Comparison of ENCODE assay signal across 17 cellular contexts in genomic region chr13:104296301-104296700, GRCh38.
DNase-seq lines count a peak whose midpoint lies in the region; ATAC-seq and TF ChIP-seq lines count a peak whose summit lies in the region.
"Had no signal": no experiment of that assay in that cellular context is flagged by ENCODE, and none has a peak within 500 bp of the region (broad histone marks: within the 10 kb centered on the region; RNA-seq: fewer than 3 reads in every experiment).

No MANE protein-coding gene starts in this region.

- POLR2A ChIA-PET in SK-N-SH (lab: Yijun Ruan, JAX), result interaction anchor here (0.7 kb wide), 1 partner anchor 16 kb away, joined by 3 read pairs; no protein-coding TSS in a partner anchor

- H4K20me1 ChIP-seq in SK-N-SH (ENCODE audit: insufficient read depth) (no peaks in the 10 kb centered on the region), GM23338 (replicated peaks; ENCODE audit: insufficient read depth) (no peaks in the 10 kb centered on the region)

- no peak overlapping the region for H3K4me3 ChIP-seq in SK-N-SH (ENCODE audit: low read depth in 2 of 2, low read length in 1 of 2)
- H3K4me3 ChIP-seq in GM23338, result no peak overlapping the region
- H3K4me3 ChIP-seq: HAP-1 had no signal

- H3K4me2 ChIP-seq in SK-N-SH, result no peak overlapping the region
- H3K4me2 ChIP-seq in GM23338, result no peak overlapping the region

- H3K27ac ChIP-seq in SK-N-SH (ENCODE audit: low read depth in 2 of 2, low read length in 1 of 2) (peak overlapping the region in 1 of 2 experiments; percentile 34; a peak in 1 of 4 replicates), GM23338 (ENCODE audit: low read depth) (no peak overlapping the region)
- H3K27ac ChIP-seq: C4-2B had no signal

- 63% methylated on average over 1 of the region's 1 CpG for WGBS in SK-N-SH (ENCODE audit: low lambda C conversion rate)

- H3K4me3 Mint-ChIP-seq in GM23338, result no peak overlapping the region
- H3K4me3 Mint-ChIP-seq in activated T-helper 17 cell treated with anti-CD3 and anti-CD28 coated beads, Interleukin-2, amount 50 U/mL, for 72 hours, result no peak overlapping the region
- H3K4me3 Mint-ChIP-seq: CD4-positive, alpha-beta memory T cell had no signal

- H3K27ac Mint-ChIP-seq in GM23338, result no peak overlapping the region
- no peak overlapping the region for H3K27ac Mint-ChIP-seq in activated T-helper 17 cell treated with anti-CD3 and anti-CD28 coated beads, Interleukin-2, amount 50 U/mL, for 72 hours
- H3K27ac Mint-ChIP-seq: CD4-positive, alpha-beta memory T cell had no signal

- intact Hi-C loops in sciatic nerve (cut with DNase I), result no loop called here

- H3F3A ChIP-seq in SK-N-SH (replicated peaks; ENCODE audit: insufficient read depth) (no peaks in the 10 kb centered on the region), GM23338 (replicated peaks; ENCODE audit: low read depth) (no peaks in the 10 kb centered on the region)

- no peak for DNase-seq in SK-N-SH
- no peak for DNase-seq in GM23338 (ENCODE audit: low spot score)
- DNase-seq in fibroblast of peridontal ligament (ENCODE audit: extremely low read depth), result peak; percentile 7
- DNase-seq in sciatic nerve (ENCODE audit: low spot score), result no peak
- DNase-seq in SHP77 (lab: John Stamatoyannopoulos, UW), result no peak
- DNase-seq in NAMALWA (ENCODE audit: low spot score), result no peak
- DNase-seq: 8988T; AML-193; CD4-positive, alpha-beta memory T cell; COR-L47; DMS153; DMS79 treated with DMSO at 0.1 percent for 48 hours; EL had no signal

- H3K4me1 Mint-ChIP-seq in GM23338, result peaks cover 4% of the 10 kb centered on the region; the same call in 1 of the 3 replicates
- no peaks in the 10 kb centered on the region for H3K4me1 Mint-ChIP-seq in activated T-helper 17 cell treated with anti-CD3 and anti-CD28 coated beads, Interleukin-2, amount 50 U/mL, for 72 hours
- H3K4me1 Mint-ChIP-seq: CD4-positive, alpha-beta memory T cell had no signal

- peaks cover 0 to 2% of the 10 kb centered on the region in 2 experiments; a peak in 2 of 4 replicates for H3K4me1 ChIP-seq in SK-N-SH (ENCODE audit: control insufficient read depth in 1 of 2, insufficient read depth in 2 of 2, low read depth in 1 of 2, low read length in 1 of 2)
- no peaks in the 10 kb centered on the region for H3K4me1 ChIP-seq in GM23338 (ENCODE audit: insufficient read depth)
- H3K4me1 ChIP-seq: HAP-1 had no signal

- no peak for TF ChIP-seq CTCF in SK-N-SH (IDR thresholded peaks at IDR 0.05)
- no peak for TF ChIP-seq CTCF in GM23338 (conservative IDR thresholded peaks at IDR 0.05; ENCODE audit: low read depth in 2 of 2)

- H3K27me3 ChIP-seq in SK-N-SH (ENCODE audit: insufficient read depth), result no peaks in the 10 kb centered on the region
- no peaks in the 10 kb centered on the region for H3K27me3 ChIP-seq in GM23338 (ENCODE audit: insufficient read depth)

- H3K9me2 ChIP-seq in SK-N-SH (no peaks in the 10 kb centered on the region), GM23338 (ENCODE audit: insufficient read depth) (no peaks in the 10 kb centered on the region)

- CTCF ChIA-PET in SK-N-SH (lab: Yijun Ruan, JAX), result no interaction called here

- ATAC-seq in SK-N-SH treated with all-trans-retinoic acid at 6 μM for 48 hours (no peak), GM23338 (no peak), sciatic nerve (peak; percentile 30)
- ATAC-seq in activated T-helper 17 cell treated with anti-CD3 and anti-CD28 coated beads, Interleukin-2, amount 50 U/mL, for 72 hours (replicated peaks), result no peak

- H2AFZ ChIP-seq in SK-N-SH (ENCODE audit: low read depth) (no peak overlapping the region), GM23338 (peak overlapping the region; percentile 56)

- H3K36me3 ChIP-seq in SK-N-SH (replicated peaks in 1 of 2; ENCODE audit: control insufficient read depth in 1 of 2, insufficient read depth in 2 of 2, low read length in 1 of 2) (no peaks in the 10 kb centered on the region), GM23338 (ENCODE audit: insufficient read depth) (no peaks in the 10 kb centered on the region)
- H3K36me3 ChIP-seq: HAP-1 had no signal

- no peak overlapping the region for H3K9ac ChIP-seq in SK-N-SH

- H3K9me3 Mint-ChIP-seq in GM23338, result no peaks in the 10 kb centered on the region
- peaks cover 7% of the 10 kb centered on the region for H3K9me3 Mint-ChIP-seq in activated T-helper 17 cell treated with anti-CD3 and anti-CD28 coated beads, Interleukin-2, amount 50 U/mL, for 72 hours

- no peaks in the 10 kb centered on the region for H3K9me3 ChIP-seq in SK-N-SH
- H3K9me3 ChIP-seq: HAP-1 had no signal

- H3K79me2 ChIP-seq in SK-N-SH (ENCODE audit: insufficient read depth), result no peaks in the 10 kb centered on the region
- H3K79me2 ChIP-seq in GM23338 (replicated peaks; ENCODE audit: insufficient read depth), result no peaks in the 10 kb centered on the region

- no peaks in the 10 kb centered on the region for H3K27me3 Mint-ChIP-seq in GM23338 (ENCODE audit: insufficient read depth, low read depth, poor library complexity)
- H3K27me3 Mint-ChIP-seq in activated T-helper 17 cell treated with anti-CD3 and anti-CD28 coated beads, Interleukin-2, amount 50 U/mL, for 72 hours, result no peaks in the 10 kb centered on the region
- H3K27me3 Mint-ChIP-seq: CD4-positive, alpha-beta memory T cell had no signal

- TF ChIP-seq EP300 in SK-N-SH (IDR thresholded peaks at IDR 0.05; ENCODE audit: borderline replicate concordance in 1 of 2, low read depth in 1 of 2, low read length in 1 of 2), result no peak

- no peaks in the 10 kb centered on the region for H3K36me3 Mint-ChIP-seq in GM23338 (ENCODE audit: low read depth)
- H3K36me3 Mint-ChIP-seq in activated T-helper 17 cell treated with anti-CD3 and anti-CD28 coated beads, Interleukin-2, amount 50 U/mL, for 72 hours (ENCODE audit: low read depth), result no peaks in the 10 kb centered on the region
- H3K36me3 Mint-ChIP-seq: CD4-positive, alpha-beta memory T cell had no signal

- no peak for TF ChIP-seq RAD21 in SK-N-SH (IDR thresholded peaks at IDR 0.05; ENCODE audit: low read length)

TF ChIP-seq in SK-N-SH treated with all-trans-retinoic acid at 6 μM for 48 hours, 23 proteins besides CTCF, POLR2A, EP300 and RAD21:
- TF ChIP-seq TCF4 (CRISPR knock-in tag; IDR thresholded peaks at IDR 0.05; ENCODE audit: borderline replicate concordance) (peak; percentile 22; the same call in 1 of the 2 replicates), ZNF565 (CRISPR knock-in tag; conservative IDR thresholded peaks at IDR 0.05; ENCODE audit: low read depth) (no peak)

TF ChIP-seq in SK-N-SH, 30 proteins besides CTCF, POLR2A, EP300 and RAD21 (continues in another document):
- no peak for TF ChIP-seq FOXM1 (IDR thresholded peaks at IDR 0.05; ENCODE audit: low read depth)
- TF ChIP-seq NFIC (IDR thresholded peaks at IDR 0.05; ENCODE audit: borderline replicate concordance), result no peak
- no peak for TF ChIP-seq IRF3 (IDR thresholded peaks at IDR 0.05; ENCODE audit: low read depth, low read length)
- TF ChIP-seq RFX5 (IDR thresholded peaks at IDR 0.05; ENCODE audit: low read length), result no peak
- no peak for TF ChIP-seq GABPA (IDR thresholded peaks at IDR 0.05; ENCODE audit: low read depth)
- TF ChIP-seq EZH2phosphoT487 (IDR thresholded peaks at IDR 0.05; ENCODE audit: borderline replicate concordance, low read depth), result no peak
- TF ChIP-seq GATA2 (CRISPR knock-in tag; IDR thresholded peaks at IDR 0.05), result no peak
- no peak for TF ChIP-seq YY1 (IDR thresholded peaks at IDR 0.05; ENCODE audit: low read depth)
- TF ChIP-seq SMC3 (IDR thresholded peaks at IDR 0.05; ENCODE audit: low read depth, low read length), result no peak
- TF ChIP-seq MEF2A (IDR thresholded peaks at IDR 0.05; ENCODE audit: borderline replicate concordance, low read depth), result no peak
- TF ChIP-seq FOXJ3 (CRISPR knock-in tag; IDR thresholded peaks at IDR 0.05), result no peak

TF ChIP-seq in GM23338, 12 proteins besides CTCF, POLR2A, EP300 and RAD21 (continues in another document):
- TF ChIP-seq JUNB (IDR thresholded peaks at IDR 0.05; ENCODE audit: unreplicated experiment), result no peak
- no peak for TF ChIP-seq REST (IDR thresholded peaks at IDR 0.05; ENCODE audit: unreplicated experiment)
- no peak for TF ChIP-seq ZNF331 (CRISPR knock-in tag; IDR thresholded peaks at IDR 0.05; ENCODE audit: low read depth)
- TF ChIP-seq POLR2AphosphoS5 (IDR thresholded peaks at IDR 0.05; ENCODE audit: low read depth), result no peak
- no peak for TF ChIP-seq ETS1 (IDR thresholded peaks at IDR 0.05)
- no peak for TF ChIP-seq EZH2phosphoT487 (IDR thresholded peaks at IDR 0.05; ENCODE audit: unreplicated experiment)
